ENCODE assay signal across 8 cellular contexts in the genomic region with DNA sequence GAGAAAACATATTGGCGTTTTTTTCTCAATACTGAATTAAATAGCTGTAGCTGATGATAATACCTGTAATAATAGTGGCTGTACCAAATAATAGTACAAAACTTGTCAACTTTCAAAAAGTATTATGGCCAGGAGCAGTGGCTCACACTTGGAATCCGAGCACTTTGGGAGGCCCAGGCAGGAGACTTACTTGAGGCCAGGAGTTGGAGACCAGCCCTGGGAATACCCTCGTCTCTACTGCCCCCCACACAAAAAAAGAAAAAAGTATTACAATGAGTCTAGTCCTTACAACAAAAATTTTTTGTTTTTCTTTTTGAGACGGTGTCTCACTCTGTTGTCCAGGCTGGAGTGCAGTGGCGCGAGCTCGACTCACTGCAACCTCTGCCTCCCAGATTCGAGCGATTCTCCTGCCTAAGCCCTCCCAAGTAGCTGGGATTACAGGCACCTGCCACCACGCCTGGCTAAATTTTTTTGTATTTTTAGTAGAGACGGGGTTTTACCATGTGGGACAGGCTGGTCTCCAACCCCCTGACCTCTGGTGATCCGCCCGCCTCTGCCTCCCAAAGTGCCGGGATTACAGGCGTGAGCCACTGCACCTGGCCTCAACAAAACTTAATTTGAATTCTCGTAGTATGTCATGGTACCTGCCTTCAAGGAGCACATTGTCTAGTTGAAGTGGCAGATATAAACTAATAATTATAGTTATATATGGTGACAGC. TPM values are rescaled to one million over a fixed set of nuclear protein-coding genes. Genes with fewer than 3 reads are reported as not detected.
DNase-seq lines count a peak whose midpoint lies in the region; ATAC-seq, FAIRE-seq and TF ChIP-seq lines count a peak whose summit lies in the region.

No MANE protein-coding gene starts in this region.

- no peak overlapping the region for H2AK5ac ChIP-seq in mesenchymal stem cell (ENCODE audit: low read length, severe bottlenecking)

- no peak overlapping the region for H3K4ac ChIP-seq in mesenchymal stem cell (ENCODE audit: low read depth in 1 of 2, low read length in 2 of 2)

- H3K79me2 ChIP-seq in astrocyte (ENCODE audit: insufficient read depth, low read length), result peaks cover 89% of the 10 kb centered on the region

- H3K27me3 ChIP-seq in right cardiac atrium (ENCODE audit: control insufficient read depth, insufficient read depth) (no peaks in the 10 kb centered on the region), astrocyte (ENCODE audit: insufficient read depth, low read length) (no peaks in the 10 kb centered on the region), mesenchymal stem cell (ENCODE audit: control insufficient read depth in 1 of 2, insufficient read depth in 1 of 2, low read length in 2 of 2) (no peaks in the 10 kb centered on the region)

- H3K4me3 Mint-ChIP-seq in astrocyte (ENCODE audit: unreplicated experiment), result peak overlapping the region; percentile 97

- H4K8ac ChIP-seq in mesenchymal stem cell (ENCODE audit: low read length), result no peak overlapping the region

- intact Hi-C loops in right cardiac atrium (cut with DNase I), result no loop called here
- intact Hi-C loops in left ventricle myocardium superior (cut with micrococcal nuclease), result no loop called here

- H2AFZ ChIP-seq in astrocyte (ENCODE audit: low read depth, low read length) (no peak overlapping the region), mesenchymal stem cell (ENCODE audit: low read depth, low read length) (no peak overlapping the region)

- H3K4me2 ChIP-seq in astrocyte (ENCODE audit: low read length) (peak overlapping the region; percentile 99), mesenchymal stem cell (ENCODE audit: low read length, poor library complexity, severe bottlenecking) (peak overlapping the region; percentile 56)

- H3K36me3 Mint-ChIP-seq in astrocyte (ENCODE audit: low read depth, unreplicated experiment), result peaks cover 14% of the 10 kb centered on the region

- H3K9me3 Mint-ChIP-seq in astrocyte (ENCODE audit: unreplicated experiment), result no peaks in the 10 kb centered on the region

- no peak overlapping the region for H4K91ac ChIP-seq in mesenchymal stem cell (ENCODE audit: low read length)

- H4K20me1 ChIP-seq in astrocyte (ENCODE audit: insufficient read depth, low read length), result peaks cover 40% of the 10 kb centered on the region

- H3K18ac ChIP-seq in mesenchymal stem cell (ENCODE audit: low read depth in 1 of 2, low read length in 2 of 2), result no peak overlapping the region

- H2BK120ac ChIP-seq in mesenchymal stem cell (ENCODE audit: low read depth, low read length), result no peak overlapping the region

- ATAC-seq in right cardiac atrium (no peak), left ventricle myocardium superior (no peak), HG02642 (IDR thresholded peaks at IDR 0.05; ENCODE audit: poor library complexity, unreplicated experiment) (no peak)

- H3K4me3 ChIP-seq in right cardiac atrium (ENCODE audit: low read length), result peak overlapping the region; percentile 58
- peak overlapping the region; percentile 79 for H3K4me3 ChIP-seq in astrocyte (ENCODE audit: insufficient read depth, low read depth, low read length)
- H3K4me3 ChIP-seq in mesenchymal stem cell (ENCODE audit: insufficient read depth in 1 of 2, low read depth in 1 of 2, low read length in 2 of 2), result peak overlapping the region in 1 of 2 experiments; percentile 92

- H3K9ac ChIP-seq in astrocyte (ENCODE audit: low read length) (peak overlapping the region; percentile 100), mesenchymal stem cell (ENCODE audit: low read length) (peak overlapping the region; percentile 100)

- no peak overlapping the region for H2BK12ac ChIP-seq in mesenchymal stem cell (ENCODE audit: low read length in 2 of 2)

- H3K23ac ChIP-seq in mesenchymal stem cell (ENCODE audit: low read length in 2 of 2), result no peak overlapping the region

- H3K27me3 Mint-ChIP-seq in astrocyte (ENCODE audit: low read depth, unreplicated experiment), result no peaks in the 10 kb centered on the region

- no peaks in the 10 kb centered on the region for H3K79me1 ChIP-seq in mesenchymal stem cell (replicated peaks; ENCODE audit: low read length, poor library complexity, severe bottlenecking)

- WGBS in right cardiac atrium, result 89% methylated on average over 16 of the region's 16 CpGs
- WGBS in mesenchymal stem cell, result 94% methylated on average over 15 of the region's 16 CpGs

- H3K4me1 ChIP-seq in right cardiac atrium (ENCODE audit: control insufficient read depth, insufficient read depth, low read length) (peaks cover 2% of the 10 kb centered on the region), astrocyte (ENCODE audit: insufficient read depth, low read length) (peaks cover 19% of the 10 kb centered on the region), mesenchymal stem cell (ENCODE audit: control insufficient read depth, insufficient read depth, low read depth, low read length) (peaks cover 14% of the 10 kb centered on the region)

- H3K9me3 ChIP-seq in right cardiac atrium (ENCODE audit: control insufficient read depth, low read length) (no peaks in the 10 kb centered on the region), astrocyte (ENCODE audit: insufficient read depth, low read depth, low read length) (no peaks in the 10 kb centered on the region), mesenchymal stem cell (ENCODE audit: control insufficient read depth, low read length) (no peaks in the 10 kb centered on the region)

- no peak overlapping the region for H2BK15ac ChIP-seq in mesenchymal stem cell (ENCODE audit: low read depth, poor library complexity, severe bottlenecking)

- H3K14ac ChIP-seq in mesenchymal stem cell (ENCODE audit: low read length in 2 of 2), result no peak overlapping the region

- peaks cover 22% of the 10 kb centered on the region for H3K4me1 Mint-ChIP-seq in astrocyte (ENCODE audit: low read depth, unreplicated experiment)

- H2BK5ac ChIP-seq in mesenchymal stem cell (ENCODE audit: low read depth, low read length, poor library complexity, severe bottlenecking), result no peak overlapping the region

- DNase-seq in right cardiac atrium (no peak), left ventricle myocardium superior (no peak), astrocyte (ENCODE audit: low read depth) (no peak), mesenchymal stem cell (no peak), OCI-M1 (lab: John Stamatoyannopoulos, UW) (no peak), cerebellar nuclear complex (lab: John Stamatoyannopoulos, UW) (no peak), NCI-H146 treated with DMSO at 0.1 percent for 48 hours (lab: John Stamatoyannopoulos, UW; ENCODE audit: unreplicated experiment) (no peak)

- no peak for TF ChIP-seq CTCF in astrocyte (IDR thresholded peaks at IDR 0.05; ENCODE audit: insufficient read depth, low read depth, low read length)

- no peak for FAIRE-seq in astrocyte (lab: Jason Lieb, UNC)

- H3K27ac ChIP-seq in right cardiac atrium (ENCODE audit: low read length) (no peak overlapping the region), astrocyte (ENCODE audit: low read depth, low read length) (no peak overlapping the region), mesenchymal stem cell (ENCODE audit: low read length, poor library complexity, severe bottlenecking) (no peak overlapping the region)

- peak overlapping the region; percentile 86 for H3K27ac Mint-ChIP-seq in astrocyte (ENCODE audit: unreplicated experiment)

- H3K36me3 ChIP-seq in astrocyte (ENCODE audit: insufficient read depth, low read length) (peaks cover 17% of the 10 kb centered on the region), mesenchymal stem cell (ENCODE audit: control insufficient read depth in 1 of 2, insufficient read depth in 2 of 2, low read depth in 1 of 2, low read length in 2 of 2) (peaks cover 26 to 51% of the 10 kb centered on the region in 2 experiments)

RNA-seq across cellular contexts. Expression of a gene that starts 1.4 kb away (rescaled TPM):
- 100 to 1,000 TPM; 106 to 114 (median 112) TPM for total RNA-seq in right cardiac atrium
- polyA plus RNA-seq in right cardiac atrium, result 52.7 TPM
- total RNA-seq in left ventricle myocardium superior, result 98.9 TPM
- 171 and 186 TPM in 2 replicates for total RNA-seq in astrocyte
- polyA plus RNA-seq in mesenchymal stem cell (2013, experiment 1 of 2), result 84.2 TPM
- 85.6 TPM for polyA plus RNA-seq in mesenchymal stem cell (2013, experiment 2 of 2)

RNA-seq across cellular contexts. Expression of a gene that starts 2.1 kb away (rescaled TPM):
- total RNA-seq in right cardiac atrium, result 10 to 100 TPM; 28.9 to 35.0 (median 32.7) TPM
- polyA plus RNA-seq in right cardiac atrium, result 50.4 TPM
- 34.5 TPM for total RNA-seq in left ventricle myocardium superior
- total RNA-seq in astrocyte, result 60.4 and 66.1 TPM in 2 replicates
- 68.5 TPM for polyA plus RNA-seq in mesenchymal stem cell (2013, experiment 1 of 2)
- 65.5 TPM for polyA plus RNA-seq in mesenchymal stem cell (2013, experiment 2 of 2)

RNA-seq across cellular contexts. Expression of a gene that starts 50.2 kb away (rescaled TPM):
- total RNA-seq in right cardiac atrium (10 to 100 TPM; 18.4 to 33.6 (median 24.5) TPM), left ventricle myocardium superior (12.2 TPM), astrocyte (20.6 and 23.7 TPM in 2 replicates)
- polyA plus RNA-seq in right cardiac atrium, result 14.1 TPM
- polyA plus RNA-seq in mesenchymal stem cell (2013, experiment 1 of 2), result 25.2 TPM
- polyA plus RNA-seq in mesenchymal stem cell (2013, experiment 2 of 2), result 25.1 TPM
